ENCODE assay signal across 21 cellular contexts in the genomic region with DNA sequence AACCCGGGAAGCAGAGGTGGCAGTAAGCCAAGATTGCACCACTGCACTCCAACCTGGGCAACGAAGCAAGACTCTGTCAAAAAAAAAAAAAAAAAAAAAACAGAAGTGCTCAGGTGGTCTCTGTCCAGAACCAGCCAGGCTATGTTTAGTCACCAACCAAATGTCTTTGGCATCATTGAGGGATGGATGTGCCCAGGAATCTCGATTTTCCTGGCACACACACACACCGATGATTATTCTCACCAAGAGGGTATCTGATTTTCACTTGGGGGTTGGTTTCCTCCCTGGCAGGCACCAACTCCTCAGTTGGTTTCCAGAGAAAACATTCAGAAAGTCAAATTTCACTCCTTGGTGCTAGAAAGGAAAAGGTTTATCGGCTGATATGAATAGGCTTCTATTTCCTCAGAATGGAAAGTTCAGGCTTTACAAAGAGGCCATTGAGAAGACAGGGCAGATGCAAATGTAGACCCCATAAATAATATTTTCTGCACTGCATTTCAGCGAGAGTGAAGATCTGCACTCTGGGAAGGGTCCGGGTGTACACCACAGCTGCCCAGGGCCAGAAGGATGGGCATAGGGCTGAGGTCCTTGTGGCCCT.
"Had no signal": no experiment of that assay in that cellular context is flagged by ENCODE, and none has a peak within 500 bp of the region (broad histone marks: within the 10 kb centered on the region; RNA-seq: fewer than 3 reads in every experiment).

No MANE protein-coding gene starts in this region.

- H3K4me3 ChIP-seq: body of pancreas, esophagus squamous epithelium, hepatocyte, lower lobe of right lung, stomach, testis, upper lobe of left lung had no signal

- H2AFZ ChIP-seq: hepatocyte had no signal

- H3K9me3 ChIP-seq: body of pancreas, esophagus squamous epithelium, lower lobe of right lung, stomach, testis, upper lobe of left lung had no signal

- H3K4me1 ChIP-seq: esophagus squamous epithelium, lower lobe of right lung, testis had no signal

- H3K27ac ChIP-seq: body of pancreas, esophagus squamous epithelium, hepatocyte, lower lobe of right lung, stomach, testis had no signal

- ATAC-seq: activated CD8-positive, alpha-beta memory T cell treated with anti-CD3 and anti-CD28 coated beads, Interleukin-2, amount 10 ng/mL, durations not matched to agents 7 days and 5 days; body of pancreas; lower lobe of right lung had no signal

- FAIRE-seq: small intestine had no signal

- H3K4me2 ChIP-seq: hepatocyte had no signal

- DNase-seq: activated CD4-positive, alpha-beta memory T cell treated with anti-CD3 and anti-CD28 coated beads, Interleukin-2, amount 10 ng/mL, durations not matched to agents 7 days and 5 days; activated CD4-positive, alpha-beta T cell treated with anti-CD3 and anti-CD28 coated beads for 48 hours; activated CD4-positive, CD25-positive, alpha-beta regulatory T cell; activated CD8-positive, alpha-beta memory T cell treated with anti-CD3 and anti-CD28 coated beads, Interleukin-2, amount 10 ng/mL, durations not matched to agents 7 days and 5 days; activated naive CD4-positive, alpha-beta T cell treated with Interleukin-2 at 50 U/mL for 16 hours; activated naive CD8-positive, alpha-beta T cell treated with anti-CD3 and anti-CD28 coated beads, Interleukin-2, amount 10 ng/mL, durations not matched to agents 7 days and 5 days; amygdala; body of pancreas; central memory CD4-positive, alpha-beta T cell; effector CD4-positive, alpha-beta T cell; esophagus squamous epithelium; lower lobe of right lung; small intestine; stimulated activated CD4-positive, alpha-beta T cell treated with anti-CD3 and anti-CD28 coated beads, Interleukin-15, amount 100 ng/mL, for 24 hours; stimulated activated CD4-positive, alpha-beta T cell treated with anti-CD3 and anti-CD28 coated beads, Interleukin-4, amount 100 ng/mL, for 1 hour; stomach; T-helper 1 cell; T-helper 9 cell; testis; upper lobe of left lung had no signal

- H3K27me3 ChIP-seq: body of pancreas, esophagus squamous epithelium, hepatocyte, stomach, testis, upper lobe of left lung had no signal
